Comparison of ENCODE assay signal across 1 cellular context in genomic region chr19:29651622-29652394, GRCh38.
TF ChIP-seq lines count a peak whose summit lies in the region.

No MANE protein-coding gene starts in this region.

TF ChIP-seq in GM12878, 131 proteins besides CTCF, POLR2A, EP300 and RAD21:
- TF ChIP-seq KLF5 (IDR thresholded peaks at IDR 0.05; ENCODE audit: partially characterized antibody) (no peak), BCL3 (IDR thresholded peaks at IDR 0.05; ENCODE audit: borderline replicate concordance, insufficient read depth, low read depth, low read length, poor library complexity, severe bottlenecking) (peak; percentile 80)
